In genomic region chr6:150334790-150335783, GRCh38 we compare ENCODE assay signal across 8 cellular contexts. TPM values are rescaled to one million over a fixed set of nuclear protein-coding genes. Genes with fewer than 3 reads are reported as not detected.
DNase-seq lines count a peak whose midpoint lies in the region; ATAC-seq and TF ChIP-seq lines count a peak whose summit lies in the region.

No MANE protein-coding gene starts in this region.

- no peaks in the 10 kb centered on the region for H3K36me3 Mint-ChIP-seq in WTC11

- no peak overlapping the region for H3K4me3 Mint-ChIP-seq in WTC11

- CTCF ChIA-PET in WTC11 (lab: Charles Lee): interaction anchor here (0.6 to 1.6 kb wide), 7 partner anchors 55 to 266 kb away, joined by 3 to 28 read pairs (median 3); partner anchors contain the start of gene ULBP3

- TF ChIP-seq CTCF in WTC11 (IDR thresholded peaks at IDR 0.05): peak; percentile 61

- H3K9me3 Mint-ChIP-seq in WTC11: peaks cover 7% of the 10 kb centered on the region

- POLR2A ChIA-PET in WTC11 (lab: Charles Lee): no interaction called here

- DNase-seq in stimulated activated CD4-positive, alpha-beta T cell treated with anti-CD3 and anti-CD28 coated beads, Interleukin-12 subunit alpha, Interleukin-12 subunit beta, amount 100 ng/mL, for 48 hours (ENCODE audit: low read depth in 2 of 3, low spot score in 1 of 3): peak; percentile 4 to 20 (median 11)
- no peak for DNase-seq in stimulated activated CD4-positive, alpha-beta T cell treated with anti-CD3 and anti-CD28 coated beads, Interleukin-12 subunit alpha, Interleukin-12 subunit beta, amount 100 ng/mL, for 4 hours
- DNase-seq in MG63 (peak; percentile 37), WTC11 (ENCODE audit: low spot score) (peak; percentile 47), germinal center (ENCODE audit: low spot score) (peak; percentile 64), pulmonary artery endothelial cell (ENCODE audit: low read depth, low spot score) (peak; percentile 47), sciatic nerve (ENCODE audit: low spot score) (no peak)

- no peak for ATAC-seq in WTC11
- ATAC-seq in GM21367 (IDR thresholded peaks at IDR 0.05; ENCODE audit: unreplicated experiment): no peak
- ATAC-seq in sciatic nerve: no peak

- H3K4me1 Mint-ChIP-seq in WTC11: 0 out of 2 replicates have a peak, but pooled peaks cover 3% of the 10 kb centered on the region

- no peak overlapping the region for H3K27ac Mint-ChIP-seq in WTC11

- H3K36me3 ChIP-seq in MG63: no peaks in the 10 kb centered on the region

- no peaks in the 10 kb centered on the region; the same call in 1 of the 2 replicates for H3K27me3 Mint-ChIP-seq in WTC11 (ENCODE audit: low read depth)

- H3K9me3 ChIP-seq in MG63: no peaks in the 10 kb centered on the region

- intact Hi-C loops in sciatic nerve (cut with DNase I): no loop called here

- H3K27me3 ChIP-seq in MG63: no peaks in the 10 kb centered on the region

- no peak overlapping the region for H3K4me3 ChIP-seq in MG63

TF ChIP-seq in WTC11, 78 proteins besides CTCF, POLR2A, EP300 and RAD21 (continues in another document):
- TF ChIP-seq NR3C1 (CRISPR knock-in tag; conservative IDR thresholded peaks at IDR 0.05; ENCODE audit: low read depth): no peak
- TF ChIP-seq SOX15 (CRISPR knock-in tag; IDR thresholded peaks at IDR 0.05): no peak
- TF ChIP-seq CREM (CRISPR knock-in tag; IDR thresholded peaks at IDR 0.05): no peak
- TF ChIP-seq ZNF219 (CRISPR knock-in tag; IDR thresholded peaks at IDR 0.05; ENCODE audit: borderline replicate concordance): no peak
- TF ChIP-seq STAT6 (CRISPR knock-in tag; conservative IDR thresholded peaks at IDR 0.05; ENCODE audit: low read depth): no peak
- TF ChIP-seq, protein P1, sequence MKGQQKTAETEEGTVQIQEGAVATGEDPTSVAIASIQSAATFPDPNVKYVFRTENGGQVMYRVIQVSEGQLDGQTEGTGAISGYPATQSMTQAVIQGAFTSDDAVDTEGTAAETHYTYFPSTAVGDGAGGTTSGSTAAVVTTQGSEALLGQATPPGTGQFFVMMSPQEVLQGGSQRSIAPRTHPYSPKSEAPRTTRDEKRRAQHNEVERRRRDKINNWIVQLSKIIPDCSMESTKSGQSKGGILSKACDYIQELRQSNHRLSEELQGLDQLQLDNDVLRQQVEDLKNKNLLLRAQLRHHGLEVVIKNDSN (CRISPR knock-in tag; IDR thresholded peaks at IDR 0.05): no peak
- TF ChIP-seq EMX1 (CRISPR knock-in tag; IDR thresholded peaks at IDR 0.05): no peak
- TF ChIP-seq, protein P2, sequence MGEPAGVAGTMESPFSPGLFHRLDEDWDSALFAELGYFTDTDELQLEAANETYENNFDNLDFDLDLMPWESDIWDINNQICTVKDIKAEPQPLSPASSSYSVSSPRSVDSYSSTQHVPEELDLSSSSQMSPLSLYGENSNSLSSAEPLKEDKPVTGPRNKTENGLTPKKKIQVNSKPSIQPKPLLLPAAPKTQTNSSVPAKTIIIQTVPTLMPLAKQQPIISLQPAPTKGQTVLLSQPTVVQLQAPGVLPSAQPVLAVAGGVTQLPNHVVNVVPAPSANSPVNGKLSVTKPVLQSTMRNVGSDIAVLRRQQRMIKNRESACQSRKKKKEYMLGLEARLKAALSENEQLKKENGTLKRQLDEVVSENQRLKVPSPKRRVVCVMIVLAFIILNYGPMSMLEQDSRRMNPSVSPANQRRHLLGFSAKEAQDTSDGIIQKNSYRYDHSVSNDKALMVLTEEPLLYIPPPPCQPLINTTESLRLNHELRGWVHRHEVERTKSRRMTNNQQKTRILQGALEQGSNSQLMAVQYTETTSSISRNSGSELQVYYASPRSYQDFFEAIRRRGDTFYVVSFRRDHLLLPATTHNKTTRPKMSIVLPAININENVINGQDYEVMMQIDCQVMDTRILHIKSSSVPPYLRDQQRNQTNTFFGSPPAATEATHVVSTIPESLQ (CRISPR knock-in tag; IDR thresholded peaks at IDR 0.05): no peak
- no peak for TF ChIP-seq ZNF671 (CRISPR knock-in tag; IDR thresholded peaks at IDR 0.05)
- TF ChIP-seq MLX (CRISPR knock-in tag; IDR thresholded peaks at IDR 0.05): no peak
- TF ChIP-seq ARID4B (CRISPR knock-in tag; IDR thresholded peaks at IDR 0.05; ENCODE audit: borderline replicate concordance): no peak
- TF ChIP-seq IRF2 (CRISPR knock-in tag; IDR thresholded peaks at IDR 0.05; ENCODE audit: borderline replicate concordance, low read depth): no peak
- TF ChIP-seq ZBTB21 (CRISPR knock-in tag; IDR thresholded peaks at IDR 0.05; ENCODE audit: borderline replicate concordance): no peak
- no peak for TF ChIP-seq ATF3 (CRISPR knock-in tag; conservative IDR thresholded peaks at IDR 0.05)
- TF ChIP-seq PRRX2 (CRISPR knock-in tag; IDR thresholded peaks at IDR 0.05): no peak
- no peak for TF ChIP-seq FOXP4 (CRISPR knock-in tag; IDR thresholded peaks at IDR 0.05)

RNA-seq across cellular contexts. Expression of gene IYD, which starts 33.7 kb away (rescaled TPM):
- 0.03 TPM in 1 of 2 replicates, not detected in the other for total RNA-seq in MG63 (2014; rRNA removed; shearing (Covaris generic); ENCODE audit: low replicate concordance)
- total RNA-seq in WTC11 (2021): 0.07 TPM in 1 of 3 replicates, not detected in the others
- total RNA-seq in pulmonary artery endothelial cell: 0.07 TPM in 1 of 2 replicates, not detected in the other
- total RNA-seq in sciatic nerve: not detected

Comparison
In these comparisons a context has a peak if more than half of its experiments do, and no peak if none do; other contexts are left out.
1. DNase-seq: peak in stimulated activated CD4-positive, alpha-beta T cell treated with anti-CD3 and anti-CD28 coated beads, Interleukin-12 subunit alpha, Interleukin-12 subunit beta, amount 100 ng/mL, for 48 hours (3 of 3), MG63 (single experiment), WTC11 (single experiment), germinal center (single experiment) and pulmonary artery endothelial cell (single experiment); none in stimulated activated CD4-positive, alpha-beta T cell treated with anti-CD3 and anti-CD28 coated beads, Interleukin-12 subunit alpha, Interleukin-12 subunit beta, amount 100 ng/mL, for 4 hours (single experiment) and sciatic nerve (single experiment).